In genomic region chr11:99244613-99245012, GRCh38 we compare ENCODE assay signal across 19 cellular contexts.
DNase-seq lines count a peak whose midpoint lies in the region; TF ChIP-seq lines count a peak whose summit lies in the region.
"Had no signal": no experiment of that assay in that cellular context is flagged by ENCODE, and none has a peak within 500 bp of the region (broad histone marks: within the 10 kb centered on the region; RNA-seq: fewer than 3 reads in every experiment).

No MANE protein-coding gene starts in this region.

- no peaks in the 10 kb centered on the region for H3K27me3 ChIP-seq in brain microvascular endothelial cell (replicated peaks)
- H3K27me3 ChIP-seq: BLaER1 had no signal

- no peaks in the 10 kb centered on the region for H3K27me3 Mint-ChIP-seq in activated T-helper 2 cell treated with anti-CD3 and anti-CD28 coated beads, Interferon-gamma antibody, Interleukin-2, Interleukin-4, amounts not matched to agents 10 μg/mL and 5 μg/mL and 100 μg/mL, durations not matched to agents 14 hours and 24 hours and 36 hours (ENCODE audit: low read depth)
- H3K27me3 Mint-ChIP-seq: CD4-positive, alpha-beta memory T cell had no signal

- H3K4me1 Mint-ChIP-seq in activated T-helper 2 cell treated with anti-CD3 and anti-CD28 coated beads, Interferon-gamma antibody, Interleukin-2, Interleukin-4, amounts not matched to agents 10 μg/mL and 5 μg/mL and 100 μg/mL, durations not matched to agents 14 hours and 24 hours and 36 hours (ENCODE audit: low read depth): no peaks in the 10 kb centered on the region
- H3K4me1 Mint-ChIP-seq: CD4-positive, alpha-beta memory T cell had no signal

- intact Hi-C loops in activated T-helper 2 cell treated with anti-CD3 and anti-CD28 coated beads, Interferon-gamma antibody, Interleukin-2, Interleukin-4, amounts not matched to agents 10 μg/mL and 5 μg/mL and 100 μg/mL, durations not matched to agents 14 hours and 24 hours and 36 hours (cut with micrococcal nuclease): no loop called here

- no peak overlapping the region for H3K4me3 Mint-ChIP-seq in activated T-helper 2 cell treated with anti-CD3 and anti-CD28 coated beads, Interferon-gamma antibody, Interleukin-2, Interleukin-4, amounts not matched to agents 10 μg/mL and 5 μg/mL and 100 μg/mL, durations not matched to agents 14 hours and 24 hours and 36 hours (ENCODE audit: low read depth)
- H3K4me3 Mint-ChIP-seq: CD4-positive, alpha-beta memory T cell; HFFc6 had no signal

- peak; percentile 37 for DNase-seq in ELR (ENCODE audit: low read depth)
- peak; percentile 70 for DNase-seq in M059J (ENCODE audit: low read depth)
- DNase-seq in brain microvascular endothelial cell: peak; percentile 0
- peak; percentile 20 for DNase-seq in non-pigmented ciliary epithelial cell (ENCODE audit: low read depth)
- no peak for DNase-seq in NCI-H82 treated with DMSO at 0.1 percent for 48 hours (lab: John Stamatoyannopoulos, UW; ENCODE audit: unreplicated experiment)
- no peak for DNase-seq in activated T-helper 2 cell treated with anti-CD3 and anti-CD28 coated beads, Interferon-gamma antibody, Interleukin-2, Interleukin-4, amounts not matched to agents 10 μg/mL and 5 μg/mL and 100 μg/mL, durations not matched to agents 14 hours and 24 hours and 36 hours (ENCODE audit: low spot score)
- no peak for DNase-seq in SKM-1 treated with dmso at 0.1 percent for 144 hours (lab: John Stamatoyannopoulos, UW; ENCODE audit: unreplicated experiment)
- DNase-seq: CD4-positive, alpha-beta memory T cell; H7; HFFc6; NCI-H1048; NCI-H2081; NCI-H524; NCI-H82; PC-9 had no signal

- in situ Hi-C loops in brain microvascular endothelial cell (cut with HindIII; ENCODE audit: low pct_ligation_motif_present, low sequenced_read_pairs): no loop called here

- H3K27ac Mint-ChIP-seq in activated T-helper 2 cell treated with anti-CD3 and anti-CD28 coated beads, Interferon-gamma antibody, Interleukin-2, Interleukin-4, amounts not matched to agents 10 μg/mL and 5 μg/mL and 100 μg/mL, durations not matched to agents 14 hours and 24 hours and 36 hours: no peak overlapping the region
- H3K27ac Mint-ChIP-seq: CD4-positive, alpha-beta memory T cell; HFFc6 had no signal

- no peaks in the 10 kb centered on the region for H3K36me3 ChIP-seq in brain microvascular endothelial cell (replicated peaks)
- H3K36me3 ChIP-seq: BLaER1 had no signal

- no peak overlapping the region for H3K27ac ChIP-seq in brain microvascular endothelial cell
- H3K27ac ChIP-seq: A549, BLaER1, KMS-11, PC-9, RWPE1 had no signal

- no peak overlapping the region for H3K4me3 ChIP-seq in brain microvascular endothelial cell (ENCODE audit: low read depth, low read length)
- H3K4me3 ChIP-seq: A549, BLaER1, PC-9 had no signal

- peaks cover 33% of the 10 kb centered on the region for H3K9me3 Mint-ChIP-seq in activated T-helper 2 cell treated with anti-CD3 and anti-CD28 coated beads, Interferon-gamma antibody, Interleukin-2, Interleukin-4, amounts not matched to agents 10 μg/mL and 5 μg/mL and 100 μg/mL, durations not matched to agents 14 hours and 24 hours and 36 hours

- H3K36me3 Mint-ChIP-seq in activated T-helper 2 cell treated with anti-CD3 and anti-CD28 coated beads, Interferon-gamma antibody, Interleukin-2, Interleukin-4, amounts not matched to agents 10 μg/mL and 5 μg/mL and 100 μg/mL, durations not matched to agents 14 hours and 24 hours and 36 hours (ENCODE audit: low read depth): no peaks in the 10 kb centered on the region
- H3K36me3 Mint-ChIP-seq: CD4-positive, alpha-beta memory T cell had no signal

- TF ChIP-seq CTCF in brain microvascular endothelial cell (IDR thresholded peaks at IDR 0.05; ENCODE audit: low read depth, low read length, missing control alignments): no peak

Comparison
In these comparisons a context has a peak if more than half of its experiments do, and no peak if none do; other contexts are left out.
1. DNase-seq: peak in ELR (single experiment), M059J (single experiment), brain microvascular endothelial cell (single experiment) and non-pigmented ciliary epithelial cell (single experiment); none in NCI-H82 treated with DMSO at 0.1 percent for 48 hours (single experiment), activated T-helper 2 cell treated with anti-CD3 and anti-CD28 coated beads, Interferon-gamma antibody, Interleukin-2, Interleukin-4, amounts not matched to agents 10 μg/mL and 5 μg/mL and 100 μg/mL, durations not matched to agents 14 hours and 24 hours and 36 hours (single experiment) and SKM-1 treated with dmso at 0.1 percent for 144 hours (single experiment).